In the genomic region with DNA sequence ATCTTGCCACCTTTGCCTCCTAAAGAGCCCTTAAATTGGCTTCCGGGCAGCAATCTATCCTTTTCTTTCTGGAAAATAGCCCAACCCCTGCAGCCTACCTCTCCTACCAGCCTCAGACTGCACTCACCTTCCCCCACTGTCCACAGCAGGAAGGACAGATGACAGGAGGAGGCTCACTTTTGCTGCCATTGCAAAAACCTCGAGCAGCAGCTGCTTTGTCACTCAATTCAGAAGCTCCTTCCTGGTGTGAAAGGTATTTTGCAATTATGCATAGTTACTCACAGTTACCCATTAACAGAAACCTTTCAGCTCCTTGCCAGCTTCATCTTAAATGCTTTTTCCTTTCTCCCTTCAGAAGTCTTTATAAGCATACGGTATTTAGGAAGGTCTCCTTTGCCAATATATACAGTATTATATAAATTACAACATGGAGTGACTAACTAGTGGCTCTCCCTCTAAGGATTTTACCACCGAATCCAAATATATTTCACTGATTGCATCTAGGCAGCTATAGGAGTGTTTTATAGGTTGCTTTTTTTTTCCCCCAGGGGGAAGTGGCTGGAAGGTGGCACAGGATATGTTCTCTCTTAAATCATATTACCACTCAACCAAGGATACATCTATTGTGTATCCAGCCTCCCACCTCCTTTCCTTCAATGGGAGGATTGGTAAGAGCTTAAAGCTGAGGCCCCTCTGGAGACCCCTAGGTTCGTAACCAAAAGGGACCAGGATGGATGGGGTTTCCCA, we compare ENCODE assay signal across 13 cellular contexts.
DNase-seq lines count a peak whose midpoint lies in the region; ATAC-seq and TF ChIP-seq lines count a peak whose summit lies in the region.
"Had no signal": no experiment of that assay in that cellular context is flagged by ENCODE, and none has a peak within 500 bp of the region (broad histone marks: within the 10 kb centered on the region; RNA-seq: fewer than 3 reads in every experiment).

No MANE protein-coding gene starts in this region.

- no peaks in the 10 kb centered on the region for H3K27me3 Mint-ChIP-seq in Calu3 (ENCODE audit: unreplicated experiment)
- H3K27me3 Mint-ChIP-seq: activated naive CD8-positive, alpha-beta T cell treated with anti-CD3 and anti-CD28 coated beads for 36 hours; CD4-positive, CD25-positive, alpha-beta regulatory T cell had no signal

- intact Hi-C loops in Calu3 (cut with micrococcal nuclease; ENCODE audit: unreplicated experiment), result no loop called here
- intact Hi-C loops in left colon (cut with DNase I, micrococcal nuclease), result no loop called here

- WGBS in gastroesophageal sphincter (ENCODE audit: low coverage in 1 of 2), 2 donors, result 75 to 80% methylated on average over 4 to 5 of the region's 5 CpGs

- ATAC-seq in left colon (peak; percentile 97), GM19452 (IDR thresholded peaks at IDR 0.05; ENCODE audit: unreplicated experiment) (no peak), GM21515 (IDR thresholded peaks at IDR 0.05; ENCODE audit: unreplicated experiment) (no peak), gastroesophageal sphincter (no peak), GM21723 (IDR thresholded peaks at IDR 0.05; ENCODE audit: unreplicated experiment) (no peak)

- H3K27ac Mint-ChIP-seq in Calu3 (ENCODE audit: unreplicated experiment), result no peak overlapping the region
- H3K27ac Mint-ChIP-seq: activated naive CD8-positive, alpha-beta T cell treated with anti-CD3 and anti-CD28 coated beads for 36 hours; CD4-positive, CD25-positive, alpha-beta regulatory T cell had no signal

- H2AFZ ChIP-seq in OCI-LY3 (ENCODE audit: low read depth, low read length), result peak overlapping the region; percentile 20; the same call in 1 of the 2 replicates

- BruUV-seq in Calu3 (replicated peaks; lab: Mats Ljungman, UMichigan), result no TSS peak

- H4K20me1 ChIP-seq in OCI-LY3 (ENCODE audit: insufficient read depth, low read length), result no peaks in the 10 kb centered on the region

- H3K4me1 ChIP-seq in OCI-LY3 (ENCODE audit: low read length) (peaks cover 36% of the 10 kb centered on the region), gastroesophageal sphincter (no peaks in the 10 kb centered on the region)

- peak; percentile 63 for DNase-seq in Calu3
- DNase-seq in NB4 (ENCODE audit: low read depth), result peak; percentile 46
- peak; percentile 43 to 74 for DNase-seq in left colon
- DNase-seq: activated naive CD8-positive, alpha-beta T cell treated with anti-CD3 and anti-CD28 coated beads for 36 hours; CD4-positive, CD25-positive, alpha-beta regulatory T cell; NCI-H1930; stimulated activated CD4-positive, alpha-beta T cell treated with anti-CD3 and anti-CD28 coated beads, Interleukin-15, amount 100 ng/mL, for 24 hours had no signal

- H3K4me3 Mint-ChIP-seq in Calu3 (ENCODE audit: low read depth, unreplicated experiment), result peak overlapping the region; percentile 15
- H3K4me3 Mint-ChIP-seq: activated naive CD8-positive, alpha-beta T cell treated with anti-CD3 and anti-CD28 coated beads for 36 hours; CD4-positive, CD25-positive, alpha-beta regulatory T cell had no signal

- TF ChIP-seq EP300 in gastroesophageal sphincter (IDR thresholded peaks at IDR 0.05), result no peak

- H3K27ac ChIP-seq in OCI-LY3 (ENCODE audit: low read length) (peak overlapping the region; percentile 89), gastroesophageal sphincter (no peak overlapping the region)
- H3K27ac ChIP-seq: epithelial cell of prostate had no signal

- CTCF ChIA-PET in Calu3 (lab: Charles Lee), result interaction anchor here (0.5 to 1.5 kb wide), 14 partner anchors 11 to 226 kb away, joined by 3 to 7 read pairs (median 4); no protein-coding TSS in a partner anchor

- peaks cover 22% of the 10 kb centered on the region for H3K4me1 Mint-ChIP-seq in Calu3 (ENCODE audit: low read depth, unreplicated experiment)
- H3K4me1 Mint-ChIP-seq: activated naive CD8-positive, alpha-beta T cell treated with anti-CD3 and anti-CD28 coated beads for 36 hours; CD4-positive, CD25-positive, alpha-beta regulatory T cell had no signal

- H3K9me3 ChIP-seq in OCI-LY3 (ENCODE audit: insufficient read depth, low read length) (no peaks in the 10 kb centered on the region), gastroesophageal sphincter (no peaks in the 10 kb centered on the region)

- no peaks in the 10 kb centered on the region for H3K79me2 ChIP-seq in OCI-LY3 (ENCODE audit: low read length)

- no peaks in the 10 kb centered on the region for H3K36me3 ChIP-seq in OCI-LY3 (replicated peaks; ENCODE audit: low read depth, low read length)
- no peaks in the 10 kb centered on the region for H3K36me3 ChIP-seq in gastroesophageal sphincter

- H3K9ac ChIP-seq in OCI-LY3 (ENCODE audit: low read length), result peak overlapping the region; percentile 67

- TF ChIP-seq CTCF in Calu3 (IDR thresholded peaks at IDR 0.05; ENCODE audit: unreplicated experiment), result no peak
- TF ChIP-seq CTCF in NB4 (IDR thresholded peaks at IDR 0.05; ENCODE audit: low read depth, low read length), result no peak
- TF ChIP-seq CTCF in OCI-LY3 (IDR thresholded peaks at IDR 0.05; ENCODE audit: low read depth, low read length), result no peak
- TF ChIP-seq CTCF in gastroesophageal sphincter (IDR thresholded peaks at IDR 0.05), result no peak

- no peaks in the 10 kb centered on the region for H3K36me3 Mint-ChIP-seq in Calu3 (ENCODE audit: insufficient read depth, unreplicated experiment)
- H3K36me3 Mint-ChIP-seq: activated naive CD8-positive, alpha-beta T cell treated with anti-CD3 and anti-CD28 coated beads for 36 hours; CD4-positive, CD25-positive, alpha-beta regulatory T cell had no signal

- TF ChIP-seq POLR2A in NB4 (IDR thresholded peaks at IDR 0.05; ENCODE audit: extremely low read depth, insufficient read length) (no peak), gastroesophageal sphincter (IDR thresholded peaks at IDR 0.05) (no peak)

- H3K27me3 ChIP-seq in OCI-LY3 (ENCODE audit: low read depth, low read length), result 0 out of 2 replicates have a peak, but pooled peaks cover under 1% of the 10 kb centered on the region
- no peaks in the 10 kb centered on the region for H3K27me3 ChIP-seq in gastroesophageal sphincter

- no peaks in the 10 kb centered on the region for H3K9me3 Mint-ChIP-seq in Calu3 (ENCODE audit: low read depth, unreplicated experiment)

- H3K4me3 ChIP-seq in NB4 (ENCODE audit: low read depth, low read length), result no peak overlapping the region
- peak overlapping the region; percentile 63 for H3K4me3 ChIP-seq in OCI-LY3 (ENCODE audit: low read length)
- no peak overlapping the region for H3K4me3 ChIP-seq in gastroesophageal sphincter

- H3K4me2 ChIP-seq in OCI-LY3 (ENCODE audit: low read length), result peak overlapping the region; percentile 79
